Comparison of ENCODE assay signal across 8 cellular contexts in genomic region chr4:110510955-110511544, GRCh38. TPM values are rescaled to one million over a fixed set of nuclear protein-coding genes. Genes with fewer than 3 reads are reported as not detected.
A peak's percentile ranks its signal among the peaks of the same experiment; 100 is the strongest.
DNase-seq lines count a peak whose midpoint lies in the region; ATAC-seq, FAIRE-seq and TF ChIP-seq lines count a peak whose summit lies in the region.

No MANE protein-coding gene starts in this region.

- no peak overlapping the region for H3K9ac ChIP-seq in keratinocyte (ENCODE audit: control insufficient read depth, extremely low read depth, insufficient read depth, low read length)

- in situ Hi-C loops in brain microvascular endothelial cell (cut with HindIII; ENCODE audit: low pct_ligation_motif_present, low sequenced_read_pairs): loop anchor here (25.0 kb wide), 1 partner anchor 499 kb away; no protein-coding TSS in a partner anchor

- H3K27me3 ChIP-seq in brain microvascular endothelial cell (replicated peaks): no peaks in the 10 kb centered on the region
- H3K27me3 ChIP-seq in keratinocyte (ENCODE audit: control insufficient read depth, extremely low read depth, insufficient read depth, low read length): no peaks in the 10 kb centered on the region
- H3K27me3 ChIP-seq in upper lobe of left lung: no peaks in the 10 kb centered on the region

- H3K4me3 ChIP-seq in brain microvascular endothelial cell (ENCODE audit: low read depth, low read length) (no peak overlapping the region), keratinocyte (ENCODE audit: control insufficient read depth in 2 of 3, extremely low read depth in 1 of 3, insufficient read depth in 2 of 3, low read depth in 1 of 3, low read length in 3 of 3) (no peak overlapping the region), upper lobe of left lung (no peak overlapping the region)

- WGBS in upper lobe of left lung, 2 donors: 41 to 47% methylated on average over 4 of the region's 4 CpGs

- H3K36me3 ChIP-seq in brain microvascular endothelial cell (replicated peaks) (no peaks in the 10 kb centered on the region), keratinocyte (ENCODE audit: control insufficient read depth in 2 of 2, extremely low read depth in 1 of 2, insufficient read depth in 2 of 2, low read length in 2 of 2) (no peaks in the 10 kb centered on the region), upper lobe of left lung (no peaks in the 10 kb centered on the region)

- H3K79me2 ChIP-seq in keratinocyte (ENCODE audit: control insufficient read depth, insufficient read depth, low read length): no peaks in the 10 kb centered on the region

- no peak overlapping the region for H3K27ac Mint-ChIP-seq in activated CD4-positive, alpha-beta T cell treated with anti-CD3 and anti-CD28 coated beads for 36 hours

- H3K4me1 ChIP-seq in keratinocyte (ENCODE audit: control insufficient read depth, extremely low read depth, insufficient read depth, low read length): peaks cover 5% of the 10 kb centered on the region
- H3K4me1 ChIP-seq in upper lobe of left lung: peaks cover 0 to 8% (median 0%) of the 10 kb centered on the region in 4 donors

- FAIRE-seq in keratinocyte (lab: Jason Lieb, UNC): no peak

- no peak for TF ChIP-seq EP300 in upper lobe of left lung (IDR thresholded peaks at IDR 0.05)

- TF ChIP-seq CTCF in brain microvascular endothelial cell (IDR thresholded peaks at IDR 0.05; ENCODE audit: low read depth, low read length, missing control alignments) (peak; percentile 43), keratinocyte (optimal IDR thresholded peaks at IDR 0.05 in 1 of 3, IDR thresholded peaks at IDR 0.05 in 1 of 3, conservative IDR thresholded peaks at IDR 0.05 in 1 of 3; ENCODE audit: extremely low read depth in 1 of 3, insufficient read depth in 2 of 3, low read length in 3 of 3) (peak in 2 of 3 experiments; percentile 36 to 45), upper lobe of left lung (IDR thresholded peaks at IDR 0.05) (peak in 5 of 6 experiments; percentile 47 to 59 (median 53))

- peaks cover under 1% of the 10 kb centered on the region for H3K27me3 Mint-ChIP-seq in activated CD4-positive, alpha-beta T cell treated with anti-CD3 and anti-CD28 coated beads for 36 hours

- no peak overlapping the region for H3K4me3 Mint-ChIP-seq in activated CD4-positive, alpha-beta T cell treated with anti-CD3 and anti-CD28 coated beads for 36 hours

- dilution Hi-C loops in keratinocyte (cut with MboI; ENCODE audit: extremely low pct_ligation_motif_present, low sequenced_read_pairs): loop anchor here (25.0 kb wide), 1 partner anchor 474 kb away; no protein-coding TSS in a partner anchor

- CTCF ChIA-PET in activated CD4-positive, alpha-beta T cell treated with anti-CD3 and anti-CD28 coated beads for 36 hours (lab: Charles Lee): interaction anchor here (0.5 to 15.9 kb wide), 22 partner anchors 10 to 568 kb away, joined by 3 to 398 read pairs (median 4); partner anchors contain the start of gene ELOVL6

- H2AFZ ChIP-seq in keratinocyte (ENCODE audit: control insufficient read depth, low read length): no peak overlapping the region

- TF ChIP-seq POLR2A in upper lobe of left lung (IDR thresholded peaks at IDR 0.05): no peak

- H3K9me3 ChIP-seq in keratinocyte (ENCODE audit: control insufficient read depth, low read depth, low read length): no peaks in the 10 kb centered on the region
- no peaks in the 10 kb centered on the region for H3K9me3 ChIP-seq in upper lobe of left lung

- no peaks in the 10 kb centered on the region for H3K9me1 ChIP-seq in keratinocyte (ENCODE audit: control insufficient read depth, extremely low read depth, insufficient read depth, low read length)

- no peaks in the 10 kb centered on the region for H3K9me3 Mint-ChIP-seq in activated CD4-positive, alpha-beta T cell treated with anti-CD3 and anti-CD28 coated beads for 36 hours (ENCODE audit: low read depth)

- POLR2A ChIA-PET in activated CD4-positive, alpha-beta T cell treated with anti-CD3 and anti-CD28 coated beads for 36 hours (lab: Charles Lee): no interaction called here

- H3K27ac ChIP-seq in brain microvascular endothelial cell (no peak overlapping the region), keratinocyte (ENCODE audit: control insufficient read depth, insufficient read depth, low read length) (no peak overlapping the region), upper lobe of left lung (no peak overlapping the region)

- no peak for DNase-seq in activated CD4-positive, alpha-beta T cell treated with anti-CD3 and anti-CD28 coated beads for 36 hours
- no peak for DNase-seq in activated CD4-positive, alpha-beta T cell treated with anti-CD3 and anti-CD28 coated beads for 4 hours
- DNase-seq in NCI-H460 (ENCODE audit: extremely low read depth, low read depth): peak; percentile 45
- no peak for DNase-seq in brain microvascular endothelial cell
- peak; percentile 42 for DNase-seq in keratinocyte (ENCODE audit: low read depth, low spot score)
- no peak for DNase-seq in upper lobe of left lung
- DNase-seq in T1000 (lab: John Stamatoyannopoulos, UW): no peak

- intact Hi-C loops in activated CD4-positive, alpha-beta T cell treated with anti-CD3 and anti-CD28 coated beads for 36 hours (cut with DNase I, micrococcal nuclease): loop anchor here (1.0 to 10.0 kb wide), 5 partner anchors 166 to 512 kb away; no protein-coding TSS in a partner anchor

- no peak overlapping the region for H3K4me2 ChIP-seq in keratinocyte (ENCODE audit: control insufficient read depth, extremely low read depth, insufficient read depth, low read depth, low read length)

- peaks cover 11% of the 10 kb centered on the region for H3K4me1 Mint-ChIP-seq in activated CD4-positive, alpha-beta T cell treated with anti-CD3 and anti-CD28 coated beads for 36 hours

- no peaks in the 10 kb centered on the region for H4K20me1 ChIP-seq in keratinocyte (ENCODE audit: control insufficient read depth, extremely low read depth, insufficient read depth, low read length)

- no peaks in the 10 kb centered on the region for H3K36me3 Mint-ChIP-seq in activated CD4-positive, alpha-beta T cell treated with anti-CD3 and anti-CD28 coated beads for 36 hours (ENCODE audit: low read depth)

- peak; percentile 53 for ATAC-seq in activated CD4-positive, alpha-beta T cell treated with anti-CD3 and anti-CD28 coated beads for 36 hours
- peak; percentile 56 for ATAC-seq in HG03095 (IDR thresholded peaks at IDR 0.05; ENCODE audit: unreplicated experiment)
- peak in 1 of 2 donors; percentile 83 for ATAC-seq in upper lobe of left lung (ENCODE audit: low FRiP score in 2 of 2)

RNA-seq across cellular contexts. Expression of gene ENPEP, which starts 35.1 kb away (rescaled TPM):
- not detected for total RNA-seq in activated CD4-positive, alpha-beta T cell treated with anti-CD3 and anti-CD28 coated beads for 36 hours
- 1.3 and 1.6 TPM in 2 replicates for total RNA-seq in NCI-H460 (2014; rRNA removed; shearing (Covaris generic))
- polyA plus RNA-seq in NCI-H460 (2014; cell fraction: nucleus; rRNA removed): 0.24 and 1.2 TPM in 2 replicates
- not detected in 3 replicates for polyA plus RNA-seq in keratinocyte
- polyA plus RNA-seq in keratinocyte (2011; ENCODE audit: low read depth): not detected
- not detected in 2 replicates for polyA plus RNA-seq in keratinocyte (2011; cell fraction: cytosol; rRNA removed)
- not detected in 2 replicates for polyA plus RNA-seq in keratinocyte (2011; cell fraction: nucleus; rRNA removed)
- not detected in 2 replicates for polyA plus RNA-seq in keratinocyte (2012; ENCODE audit: low replicate concordance)
- not detected in 3 replicates for polyA minus RNA-seq in keratinocyte
- polyA minus RNA-seq in keratinocyte (2011; cell fraction: cytosol; rRNA and poly(A)+ RNA removed): not detected
- not detected in 2 replicates for polyA minus RNA-seq in keratinocyte (2011; cell fraction: nucleus; rRNA and poly(A)+ RNA removed)
- 10 to 100 TPM in 2 of 6 donors, 1 to 10 TPM in 3, under 1 TPM in 1; 0.49 to 10.6 (median 6.1) TPM for total RNA-seq in upper lobe of left lung

Comparison
In these comparisons a context has a peak if more than half of its experiments do, and no peak if none do; other contexts are left out.
1. DNase-seq: peak in NCI-H460 (single experiment) and keratinocyte (single experiment); none in activated CD4-positive, alpha-beta T cell treated with anti-CD3 and anti-CD28 coated beads for 36 hours (single experiment), activated CD4-positive, alpha-beta T cell treated with anti-CD3 and anti-CD28 coated beads for 4 hours (0 of 2), brain microvascular endothelial cell (single experiment), upper lobe of left lung (0 of 2) and T1000 (single experiment).
2. Peak in every context shown above with its lines, with median percentiles within 50 percentile points of each other: CTCF ChIP-seq.